ENCODE assay signal across 28 cellular contexts in the genomic region with DNA sequence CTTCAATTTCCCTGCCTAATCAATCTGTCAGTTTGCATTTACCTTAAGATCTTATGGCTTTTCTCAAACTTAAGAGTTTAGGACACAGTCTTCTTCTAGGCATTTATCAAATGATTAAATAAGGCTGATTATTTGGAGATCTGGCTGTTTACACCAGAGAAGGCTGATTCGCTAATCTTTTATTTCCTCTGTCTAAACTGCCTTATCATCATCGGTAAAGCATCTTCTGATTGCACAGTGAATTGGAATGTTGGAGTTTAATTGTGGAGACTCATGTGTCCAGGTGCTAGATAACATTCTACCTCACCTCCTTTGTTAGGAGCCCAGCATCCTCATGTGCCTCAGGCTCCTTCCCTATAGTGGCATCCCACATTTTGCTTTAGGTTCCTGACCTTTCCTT.
DNase-seq lines count a peak whose midpoint lies in the region; ATAC-seq and TF ChIP-seq lines count a peak whose summit lies in the region.
"Had no signal": no experiment of that assay in that cellular context is flagged by ENCODE, and none has a peak within 500 bp of the region (broad histone marks: within the 10 kb centered on the region; RNA-seq: fewer than 3 reads in every experiment).

No MANE protein-coding gene starts in this region.

- H3K9me3 Mint-ChIP-seq in activated CD8-positive, alpha-beta T cell treated with anti-CD3 and anti-CD28 coated beads for 36 hours = no peaks in the 10 kb centered on the region
- H3K9me3 Mint-ChIP-seq: activated T-cell treated with anti-CD3 and anti-CD28 coated beads, Interleukin-2, amount 50 U/mL, for 4 hours; dendritic cell treated with granulocyte-macrophage colony-stimulating factor and Interleukin-4, amounts not matched to agents 40 ng/mL and 50 ng/mL, for 4 days had no signal

- H3K27me3 Mint-ChIP-seq in activated CD8-positive, alpha-beta T cell treated with anti-CD3 and anti-CD28 coated beads for 36 hours = no peaks in the 10 kb centered on the region
- H3K27me3 Mint-ChIP-seq: dendritic cell treated with granulocyte-macrophage colony-stimulating factor and Interleukin-4, amounts not matched to agents 40 ng/mL and 50 ng/mL, for 4 days had no signal

- no peaks in the 10 kb centered on the region for H3K36me3 ChIP-seq in ACC112 (ENCODE audit: insufficient read depth, low read length)
- H3K36me3 ChIP-seq: adrenal gland, cardiac muscle cell, gastroesophageal sphincter, thoracic aorta had no signal

- TF ChIP-seq CTCF in activated CD8-positive, alpha-beta T cell treated with anti-CD3 and anti-CD28 coated beads for 36 hours (IDR thresholded peaks at IDR 0.05) = no peak

- peak overlapping the region; percentile 58 for H2AFZ ChIP-seq in ACC112 (ENCODE audit: low read length, unreplicated experiment)

- H3K4me1 ChIP-seq in ACC112 (ENCODE audit: control insufficient read depth, insufficient read depth, low read length, unreplicated experiment) = peaks cover 51% of the 10 kb centered on the region
- H3K4me1 ChIP-seq: gastroesophageal sphincter had no signal

- H3K79me2 ChIP-seq in ACC112 (ENCODE audit: control insufficient read depth, insufficient read depth, low read length, unreplicated experiment) = no peaks in the 10 kb centered on the region

- no peaks in the 10 kb centered on the region for H3K36me3 Mint-ChIP-seq in activated CD8-positive, alpha-beta T cell treated with anti-CD3 and anti-CD28 coated beads for 36 hours (ENCODE audit: low read depth)
- H3K36me3 Mint-ChIP-seq: naive thymus-derived CD4-positive, alpha-beta T cell had no signal

- no peaks in the 10 kb centered on the region for H3K4me1 Mint-ChIP-seq in activated CD8-positive, alpha-beta T cell treated with anti-CD3 and anti-CD28 coated beads for 36 hours (ENCODE audit: low read depth)
- H3K4me1 Mint-ChIP-seq: naive thymus-derived CD4-positive, alpha-beta T cell had no signal

- DNase-seq in LoVo (ENCODE audit: low spot score) = peak; percentile 34
- peak; percentile 48 for DNase-seq in amniotic epithelial cell (ENCODE audit: low read depth)
- DNase-seq in iris pigment epithelial cell (ENCODE audit: low read depth) = peak; percentile 59
- no peak for DNase-seq in activated CD8-positive, alpha-beta T cell treated with anti-CD3 and anti-CD28 coated beads for 36 hours
- DNase-seq: activated naive CD4-positive, alpha-beta T cell; activated T-cell treated with anti-CD3 and anti-CD28 coated beads, Interleukin-2, amount 50 U/mL, for 4 hours; adrenal gland; DND-41; H7; KG1; left colon; naive thymus-derived CD4-positive, alpha-beta T cell; NCI-H1048; NCI-H187; NCI-H774; occipital lobe; SHP77 treated with DMSO at 0.1 percent for 48 hours; stimulated activated CD4-positive, alpha-beta T cell treated with anti-CD3 and anti-CD28 coated beads, Interleukin-4, amount 100 ng/mL, for 1 hour; stimulated activated naive CD4-positive, alpha-beta T cell; T-helper 1 cell had no signal

- CTCF ChIA-PET in activated CD8-positive, alpha-beta T cell treated with anti-CD3 and anti-CD28 coated beads for 36 hours (lab: Charles Lee) = no interaction called here

- intact Hi-C loops in activated CD8-positive, alpha-beta T cell treated with anti-CD3 and anti-CD28 coated beads for 36 hours (cut with micrococcal nuclease) = no loop called here

- POLR2A ChIA-PET in activated CD8-positive, alpha-beta T cell treated with anti-CD3 and anti-CD28 coated beads for 36 hours (lab: Charles Lee) = no interaction called here

- no peak overlapping the region for H3K4me3 ChIP-seq in ACC112 (ENCODE audit: low read depth, low read length)
- H3K4me3 ChIP-seq: adrenal gland, cardiac muscle cell, gastroesophageal sphincter, thoracic aorta had no signal

- no peak overlapping the region for H3K27ac Mint-ChIP-seq in activated CD8-positive, alpha-beta T cell treated with anti-CD3 and anti-CD28 coated beads for 36 hours
- H3K27ac Mint-ChIP-seq: dendritic cell treated with granulocyte-macrophage colony-stimulating factor and Interleukin-4, amounts not matched to agents 40 ng/mL and 50 ng/mL, for 4 days; naive thymus-derived CD4-positive, alpha-beta T cell had no signal

- ATAC-seq in HG03521 (IDR thresholded peaks at IDR 0.05; ENCODE audit: unreplicated experiment) (no peak), HG03354 (IDR thresholded peaks at IDR 0.05; ENCODE audit: poor library complexity, severe bottlenecking, unreplicated experiment) (no peak), GM19452 (IDR thresholded peaks at IDR 0.05; ENCODE audit: unreplicated experiment) (no peak)
- no peak for ATAC-seq in activated CD8-positive, alpha-beta T cell treated with anti-CD3 and anti-CD28 coated beads for 36 hours
- ATAC-seq: activated T-cell treated with anti-CD3 and anti-CD28 coated beads, Interleukin-2, amount 50 U/mL, for 4 hours; gastroesophageal sphincter; left colon; naive thymus-derived CD4-positive, alpha-beta T cell had no signal

- H3K4me3 Mint-ChIP-seq in activated CD8-positive, alpha-beta T cell treated with anti-CD3 and anti-CD28 coated beads for 36 hours = no peak overlapping the region
- H3K4me3 Mint-ChIP-seq: activated T-cell treated with anti-CD3 and anti-CD28 coated beads, Interleukin-2, amount 50 U/mL, for 4 hours; dendritic cell treated with granulocyte-macrophage colony-stimulating factor and Interleukin-4, amounts not matched to agents 40 ng/mL and 50 ng/mL, for 4 days; naive thymus-derived CD4-positive, alpha-beta T cell had no signal

- H3K27me3 ChIP-seq in ACC112 (ENCODE audit: insufficient read depth, low read length) = no peaks in the 10 kb centered on the region
- H3K27me3 ChIP-seq: adrenal gland, cardiac muscle cell, gastroesophageal sphincter had no signal

- H3K27ac ChIP-seq in ACC112 (ENCODE audit: low read depth, low read length) = peak overlapping the region; percentile 93
- H3K27ac ChIP-seq: adrenal gland, cardiac muscle cell, gastroesophageal sphincter, thoracic aorta had no signal
